ENCODE assay signal across 23 cellular contexts in the genomic region with DNA sequence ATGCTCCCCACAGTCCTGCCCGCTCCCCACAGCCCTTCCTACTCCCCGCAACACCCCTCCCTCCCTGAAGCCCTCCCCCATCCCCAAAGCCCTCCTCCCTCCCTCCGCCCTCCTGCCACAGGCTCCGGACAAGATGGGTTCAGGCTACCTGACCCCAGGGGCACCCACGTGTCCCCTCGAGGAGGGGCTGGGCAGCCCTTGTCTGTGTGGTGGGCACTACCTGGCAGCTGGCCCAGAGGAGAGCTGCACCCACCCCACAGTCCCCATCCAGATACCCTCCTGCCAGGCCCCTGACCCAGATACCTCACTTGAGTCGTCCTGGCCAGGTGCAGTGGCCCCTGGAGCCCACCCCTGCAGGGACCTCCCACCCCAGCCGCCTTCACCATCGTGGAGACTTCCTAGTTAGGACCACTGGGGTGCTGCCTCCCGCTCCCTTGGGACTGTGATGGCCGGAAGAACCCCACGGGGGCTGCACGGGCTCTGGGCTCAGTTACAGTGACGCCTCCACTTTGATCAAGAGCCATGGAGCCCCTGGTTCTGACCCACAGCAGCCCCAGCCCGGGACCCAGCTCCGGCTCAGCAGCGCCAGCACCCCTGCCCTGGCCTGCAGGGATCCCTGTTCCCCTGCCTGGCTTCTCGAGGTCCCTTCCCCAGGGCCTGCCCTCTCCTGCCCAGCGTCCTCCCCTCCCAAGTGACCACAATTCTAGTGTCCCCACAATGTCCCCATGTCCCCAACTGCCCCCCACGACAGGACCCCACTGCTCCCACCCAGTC. TPM values are rescaled to one million over a fixed set of nuclear protein-coding genes. Genes with fewer than 3 reads are reported as not detected.
DNase-seq lines count a peak whose midpoint lies in the region; ATAC-seq, FAIRE-seq and TF ChIP-seq lines count a peak whose summit lies in the region.
"Had no signal": no experiment of that assay in that cellular context is flagged by ENCODE, and none has a peak within 500 bp of the region (broad histone marks: within the 10 kb centered on the region; RNA-seq: fewer than 3 reads in every experiment).

No MANE protein-coding gene starts in this region.

- no peaks in the 10 kb centered on the region for H3K36me3 Mint-ChIP-seq in activated naive CD4-positive, alpha-beta T cell treated with anti-CD3 and anti-CD28 coated beads, Interleukin-2, amount 50 U/mL, for 24 hours
- H3K36me3 Mint-ChIP-seq in stimulated activated memory B cell treated with anti-CD40 and anti-IgM and Interleukin-4, amounts not matched to agents 10 μg/mL and 1 μg/mL and 100 μg/mL, for 72 hours, result peaks cover 10% of the 10 kb centered on the region
- H3K36me3 Mint-ChIP-seq: CD4-positive, alpha-beta memory T cell; neural progenitor cell had no signal

- no peak overlapping the region for H3K4ac ChIP-seq in H1 (replicated peaks; ENCODE audit: insufficient read length, low read depth, low read length)

- no peak overlapping the region for H2BK20ac ChIP-seq in H1 (ENCODE audit: low read length)

- no peak overlapping the region for H2BK15ac ChIP-seq in H1 (ENCODE audit: low read length)

- TF ChIP-seq CTCF in LNCaP clone FGC (IDR thresholded peaks at IDR 0.05; ENCODE audit: control insufficient read depth, extremely low read depth, insufficient read depth) (no peak), H1 (IDR thresholded peaks at IDR 0.05; ENCODE audit: control extremely low read depth in 1 of 3, insufficient read depth in 1 of 3, low read depth in 1 of 3, low read length in 3 of 3) (no peak), coronary artery (IDR thresholded peaks at IDR 0.05) (no peak), thyroid gland (IDR thresholded peaks at IDR 0.05) (no peak)

- no peak overlapping the region for H2AK5ac ChIP-seq in H1 (ENCODE audit: low read depth, low read length)

- H4K8ac ChIP-seq in H1 (ENCODE audit: extremely low read depth, insufficient read depth, low read length), result peak overlapping the region; percentile 39; the same call in 1 of the 2 replicates

- H2BK5ac ChIP-seq in H1 (ENCODE audit: low read depth, low read length), result no peak overlapping the region

- intact Hi-C loops in thyroid gland (cut with DNase I), result no loop called here

- no peak overlapping the region for H3K14ac ChIP-seq in H1 (ENCODE audit: insufficient read length)

- TF ChIP-seq RAD21 in H1 (IDR thresholded peaks at IDR 0.05 in 1 of 2, conservative IDR thresholded peaks at IDR 0.05 in 1 of 2; ENCODE audit: low read depth in 2 of 2, low read length in 2 of 2), result no peak

- H3K4me1 ChIP-seq in H1 (replicated peaks in 1 of 4; ENCODE audit: control insufficient read depth in 3 of 4, insufficient read depth in 4 of 4, low read length in 3 of 4) (no peaks in the 10 kb centered on the region; a peak in 2 of 7 replicates), thyroid gland (peaks cover 16 to 28% of the 10 kb centered on the region in 2 donors)
- H3K4me1 ChIP-seq: vagina had no signal

- no peak overlapping the region for H3K9ac ChIP-seq in H1 (replicated peaks in 1 of 4; ENCODE audit: extremely low read depth in 1 of 4, low read depth in 3 of 4, low read length in 3 of 4)
- H3K9ac ChIP-seq: neural progenitor cell had no signal

- no peak overlapping the region for H4K5ac ChIP-seq in H1 (ENCODE audit: insufficient read length, low read depth, low read length)

- no peak overlapping the region for H3K27ac ChIP-seq in H1 (ENCODE audit: low read depth, low read length)
- H3K27ac ChIP-seq in coronary artery, result no peak overlapping the region
- H3K27ac ChIP-seq in thyroid gland, result no peak overlapping the region
- H3K27ac ChIP-seq: A549, epithelial cell of prostate, neural progenitor cell, vagina had no signal

- no peaks in the 10 kb centered on the region for H3K9me3 Mint-ChIP-seq in activated naive CD4-positive, alpha-beta T cell treated with anti-CD3 and anti-CD28 coated beads, Interleukin-2, amount 50 U/mL, for 24 hours
- no peaks in the 10 kb centered on the region for H3K9me3 Mint-ChIP-seq in stimulated activated memory B cell treated with anti-CD40 and anti-IgM and Interleukin-4, amounts not matched to agents 10 μg/mL and 1 μg/mL and 100 μg/mL, for 72 hours
- H3K9me3 Mint-ChIP-seq: activated T-helper 17 cell treated with anti-CD3 and anti-CD28 coated beads, Interleukin-2, amount 50 U/mL, for 72 hours; CD4-positive, alpha-beta memory T cell; neural progenitor cell had no signal

- DNase-seq in activated naive CD4-positive, alpha-beta T cell treated with Interleukin-2 at 50 U/mL for 16 hours, result no peak
- DNase-seq in LNCaP clone FGC (ENCODE audit: low read depth) (no peak), H1 (ENCODE audit: low read depth in 1 of 2, low spot score in 2 of 2) (no peak), coronary artery (ENCODE audit: low spot score) (no peak), thyroid gland (no peak)
- DNase-seq: activated CD4-positive, alpha-beta T cell treated with anti-CD3 and anti-CD28 coated beads for 36 hours; amygdala; CD4-positive, alpha-beta memory T cell; GOT3; left cardiac atrium; spleen; stimulated activated CD4-positive, alpha-beta T cell treated with anti-CD3 and anti-CD28 coated beads, Interleukin-4, amount 100 ng/mL, for 24 hours had no signal

- 86% methylated on average over 15 of the region's 20 CpGs; no CpG with 5 or more reads in 1 of the 2 experiments for WGBS in H1 (ENCODE audit: extremely low coverage in 1 of 2, insufficient coverage in 1 of 2, insufficient read length in 1 of 2, insufficient replicate concordance in 2 of 2, low coverage in 1 of 2, low lambda C conversion rate in 2 of 2, missing lambda C conversion rate in 1 of 2), 2 experiments
- 80 to 82% methylated on average over 10 to 11 of the region's 20 CpGs for WGBS in thyroid gland, 2 donors

- H2BK120ac ChIP-seq in H1 (replicated peaks; ENCODE audit: low read depth, low read length), result no peak overlapping the region

- no peaks in the 10 kb centered on the region for H3K79me2 ChIP-seq in H1 (ENCODE audit: control insufficient read depth in 1 of 2, insufficient read depth in 2 of 2, low read length in 2 of 2)

- H3K27me3 ChIP-seq in H1 (replicated peaks in 1 of 4; ENCODE audit: control insufficient read depth in 3 of 4, extremely low read depth in 1 of 4, insufficient read depth in 3 of 4, low read length in 3 of 4) (no peaks in the 10 kb centered on the region), thyroid gland (no peaks in the 10 kb centered on the region)
- H3K27me3 ChIP-seq: cardiac muscle cell, neural progenitor cell, vagina had no signal

- no peak overlapping the region for H3K4me2 ChIP-seq in H1 (ENCODE audit: insufficient read depth in 1 of 2, low read depth in 2 of 2, low read length in 2 of 2)
- H3K4me2 ChIP-seq: A549, neural progenitor cell had no signal

- H3K27ac Mint-ChIP-seq in activated naive CD4-positive, alpha-beta T cell treated with anti-CD3 and anti-CD28 coated beads, Interleukin-2, amount 50 U/mL, for 24 hours, result peak overlapping the region; percentile 23
- H3K27ac Mint-ChIP-seq in stimulated activated memory B cell treated with anti-CD40 and anti-IgM and Interleukin-4, amounts not matched to agents 10 μg/mL and 1 μg/mL and 100 μg/mL, for 72 hours, result peak overlapping the region; percentile 33
- H3K27ac Mint-ChIP-seq: activated CD4-positive, alpha-beta T cell treated with anti-CD3 and anti-CD28 coated beads for 36 hours; activated T-helper 17 cell treated with anti-CD3 and anti-CD28 coated beads, Interleukin-2, amount 50 U/mL, for 72 hours; neural progenitor cell had no signal

- H4K91ac ChIP-seq in H1 (replicated peaks; ENCODE audit: insufficient read length, low read length), result no peak overlapping the region

- H3K4me3 Mint-ChIP-seq in activated naive CD4-positive, alpha-beta T cell treated with anti-CD3 and anti-CD28 coated beads, Interleukin-2, amount 50 U/mL, for 24 hours, result peak overlapping the region; percentile 23
- no peak overlapping the region for H3K4me3 Mint-ChIP-seq in stimulated activated memory B cell treated with anti-CD40 and anti-IgM and Interleukin-4, amounts not matched to agents 10 μg/mL and 1 μg/mL and 100 μg/mL, for 72 hours
- H3K4me3 Mint-ChIP-seq: activated CD4-positive, alpha-beta T cell treated with anti-CD3 and anti-CD28 coated beads for 36 hours; activated T-helper 17 cell treated with anti-CD3 and anti-CD28 coated beads, Interleukin-2, amount 50 U/mL, for 72 hours; neural progenitor cell had no signal

- H3K18ac ChIP-seq in H1 (ENCODE audit: extremely low read depth, low read length), result no peak overlapping the region

- no peak overlapping the region for H2BK12ac ChIP-seq in H1 (ENCODE audit: low read depth, low read length)

- no peaks in the 10 kb centered on the region for H3K27me3 Mint-ChIP-seq in activated naive CD4-positive, alpha-beta T cell treated with anti-CD3 and anti-CD28 coated beads, Interleukin-2, amount 50 U/mL, for 24 hours
- H3K27me3 Mint-ChIP-seq in stimulated activated memory B cell treated with anti-CD40 and anti-IgM and Interleukin-4, amounts not matched to agents 10 μg/mL and 1 μg/mL and 100 μg/mL, for 72 hours, result peaks cover 11% of the 10 kb centered on the region
- H3K27me3 Mint-ChIP-seq: activated CD4-positive, alpha-beta T cell treated with anti-CD3 and anti-CD28 coated beads for 36 hours; activated T-helper 17 cell treated with anti-CD3 and anti-CD28 coated beads, Interleukin-2, amount 50 U/mL, for 72 hours; CD4-positive, alpha-beta memory T cell had no signal

- H2AFZ ChIP-seq in H1 (ENCODE audit: low read length), result no peak overlapping the region
- H2AFZ ChIP-seq: neural progenitor cell had no signal

- H3K23me2 ChIP-seq in H1 (ENCODE audit: low read depth, low read length), result no peaks in the 10 kb centered on the region

- POLR2A ChIA-PET in H1 (lab: Charles Lee; ENCODE audit: partially characterized antibody), result interaction anchor here (0.8 to 3.4 kb wide), 5 partner anchors 11 to 78 kb away, joined by 3 to 18 read pairs (median 3); a partner anchor contains a TSS

- H3K9me3 ChIP-seq in H1 (ENCODE audit: insufficient read depth in 2 of 2, low read depth in 1 of 2, low read length in 1 of 2), result no peaks in the 10 kb centered on the region
- H3K9me3 ChIP-seq in thyroid gland, result no peaks in the 10 kb centered on the region
- H3K9me3 ChIP-seq: A549, spleen, vagina had no signal

- no peak overlapping the region for H3K23ac ChIP-seq in H1 (ENCODE audit: insufficient read length)

- H3K4me1 Mint-ChIP-seq in activated naive CD4-positive, alpha-beta T cell treated with anti-CD3 and anti-CD28 coated beads, Interleukin-2, amount 50 U/mL, for 24 hours, result no peaks in the 10 kb centered on the region
- peaks cover 15% of the 10 kb centered on the region for H3K4me1 Mint-ChIP-seq in stimulated activated memory B cell treated with anti-CD40 and anti-IgM and Interleukin-4, amounts not matched to agents 10 μg/mL and 1 μg/mL and 100 μg/mL, for 72 hours
- H3K4me1 Mint-ChIP-seq: activated CD4-positive, alpha-beta T cell treated with anti-CD3 and anti-CD28 coated beads for 36 hours; activated T-helper 17 cell treated with anti-CD3 and anti-CD28 coated beads, Interleukin-2, amount 50 U/mL, for 72 hours; CD4-positive, alpha-beta memory T cell had no signal

- H3K4me3 ChIP-seq in LNCaP clone FGC (ENCODE audit: low read depth, low read length) (peak overlapping the region; percentile 50), H1 (ENCODE audit: extremely low read depth in 1 of 4, insufficient read depth in 2 of 4, low read depth in 3 of 4, low read length in 4 of 4) (no peak overlapping the region), coronary artery (no peak overlapping the region), thyroid gland (replicated peaks in 1 of 3) (no peak overlapping the region)
- H3K4me3 ChIP-seq: A549, cardiac muscle cell, neural progenitor cell, vagina had no signal

- no peaks in the 10 kb centered on the region for H3K79me1 ChIP-seq in H1 (ENCODE audit: low read depth, low read length)

- no peak for FAIRE-seq in H1 (lab: Jason Lieb, UNC)
- FAIRE-seq: A549, GM12892 had no signal

- H3K36me3 ChIP-seq in H1 (ENCODE audit: control insufficient read depth in 2 of 4, insufficient read depth in 4 of 4, low read length in 3 of 4) (no peaks in the 10 kb centered on the region), thyroid gland (no peaks in the 10 kb centered on the region)
- H3K36me3 ChIP-seq: cardiac muscle cell, neural progenitor cell, vagina had no signal

- no peak for ATAC-seq in stimulated activated memory B cell treated with anti-CD40 and anti-IgM and Interleukin-4, amounts not matched to agents 10 μg/mL and 1 μg/mL and 100 μg/mL, for 72 hours
- no peak for ATAC-seq in GM18519 (IDR thresholded peaks at IDR 0.05; ENCODE audit: low FRiP score, unreplicated experiment)
- ATAC-seq: A549; activated CD4-positive, alpha-beta T cell treated with anti-CD3 and anti-CD28 coated beads for 36 hours; activated T-helper 17 cell treated with anti-CD3 and anti-CD28 coated beads, Interleukin-2, amount 50 U/mL, for 72 hours; left cardiac atrium had no signal

- no peaks in the 10 kb centered on the region for H4K20me1 ChIP-seq in H1 (replicated peaks in 1 of 2; ENCODE audit: control insufficient read depth in 1 of 2, insufficient read depth in 2 of 2, low read length in 2 of 2)

- no peak overlapping the region for H3K56ac ChIP-seq in H1 (replicated peaks; ENCODE audit: insufficient read length, low read depth, low read length)

- TF ChIP-seq EP300 in H1 (IDR thresholded peaks at IDR 0.05; ENCODE audit: borderline replicate concordance in 1 of 2, low read depth in 2 of 2, low read length in 2 of 2), result no peak

- TF ChIP-seq POLR2A in H1 (IDR thresholded peaks at IDR 0.05; ENCODE audit: control extremely low read depth in 1 of 2, low read depth in 2 of 2, low read length in 2 of 2) (no peak), thyroid gland (IDR thresholded peaks at IDR 0.05) (no peak)

- CTCF ChIA-PET in H1 (lab: Charles Lee; ENCODE audit: partially characterized antibody), result interaction anchor here (1.0 to 1.5 kb wide), 6 partner anchors 12 to 453 kb away, joined by 3 to 5 read pairs (median 3); a partner anchor contains a TSS

RNA-seq across cellular contexts. Expression of a gene that starts 0.8 kb away (rescaled TPM):
- not detected in 2 replicates for total RNA-seq in H1 (2021; fragmentation: NEBNext Ultra II Directional; extraction: Animal tissue kit (Norgen Biotek cat#: 25700))
- polyA plus RNA-seq in H1 (2011; rRNA removed), result not detected in 2 replicates
- not detected for polyA plus RNA-seq in H1 (2011; cell fraction: cytosol; rRNA removed)
- polyA plus RNA-seq in H1 (2011; cell fraction: nucleus; rRNA removed), result not detected
- polyA plus RNA-seq in H1 (2012, experiment 1 of 2), result not detected in 4 replicates
- polyA plus RNA-seq in H1 (2012, experiment 2 of 2), result not detected
- not detected for polyA plus RNA-seq in H1 (2013, experiment 1 of 2)
- not detected for polyA plus RNA-seq in H1 (2013, experiment 2 of 2)
- not detected in 2 replicates for polyA minus RNA-seq in H1 (2011; rRNA and poly(A)+ RNA removed)
- not detected for polyA minus RNA-seq in H1 (2011; cell fraction: cytosol; rRNA and poly(A)+ RNA removed)
- not detected for polyA minus RNA-seq in H1 (2011; cell fraction: nucleus; rRNA and poly(A)+ RNA removed)
- 1 to 10 TPM in 2 of 4 donors, under 1 TPM in 1, not detected in 1; 0.67 to 1.7 (median 1.6) TPM for total RNA-seq in thyroid gland
- total RNA-seq: activated CD4-positive, alpha-beta T cell treated with anti-CD3 and anti-CD28 coated beads for 36 hours; activated T-helper 17 cell treated with anti-CD3 and anti-CD28 coated beads, Interleukin-2, amount 50 U/mL, for 72 hours; fibroblast of villous mesenchyme; left cardiac atrium; vagina had no signal
- polyA plus RNA-seq: A549; cardiac muscle cell; CD4-positive, alpha-beta memory T cell had no signal

RNA-seq across cellular contexts. Expression of a gene that starts 11.1 kb away (rescaled TPM):
- 13.4 and 14.9 TPM in 2 replicates for total RNA-seq in H1 (2021; fragmentation: NEBNext Ultra II Directional; extraction: Animal tissue kit (Norgen Biotek cat#: 25700))
- 33.8 and 35.0 TPM in 2 replicates for polyA plus RNA-seq in H1 (2011; rRNA removed)
- 31.5 TPM for polyA plus RNA-seq in H1 (2011; cell fraction: cytosol; rRNA removed)
- 22.3 TPM for polyA plus RNA-seq in H1 (2011; cell fraction: nucleus; rRNA removed)
- polyA plus RNA-seq in H1 (2012, experiment 1 of 2), result 15.3 to 20.8 TPM (median 19.9 TPM) in 4 replicates
- polyA plus RNA-seq in H1 (2012, experiment 2 of 2), result 16.5 TPM
- polyA plus RNA-seq in H1 (2013, experiment 1 of 2), result 18.8 TPM
- polyA plus RNA-seq in H1 (2013, experiment 2 of 2), result 20.4 TPM
- polyA minus RNA-seq in H1 (2011; rRNA and poly(A)+ RNA removed), result 7.0 and 7.6 TPM in 2 replicates
- 8.1 TPM for polyA minus RNA-seq in H1 (2011; cell fraction: cytosol; rRNA and poly(A)+ RNA removed)
- 13.3 TPM for polyA minus RNA-seq in H1 (2011; cell fraction: nucleus; rRNA and poly(A)+ RNA removed)
- total RNA-seq in thyroid gland, result 10 to 100 TPM; 16.9 to 19.8 (median 18.2) TPM

RNA-seq across cellular contexts. Expression of a gene that starts 12.7 kb away (rescaled TPM):
- total RNA-seq in H1 (2021; fragmentation: NEBNext Ultra II Directional; extraction: Animal tissue kit (Norgen Biotek cat#: 25700)), result 0.88 and 1.3 TPM in 2 replicates
- 0.15 and 0.58 TPM in 2 replicates for polyA plus RNA-seq in H1 (2011; rRNA removed)
- polyA plus RNA-seq in H1 (2011; cell fraction: cytosol; rRNA removed), result 0.56 TPM
- polyA plus RNA-seq in H1 (2011; cell fraction: nucleus; rRNA removed), result 2.4 TPM
- 0.43 to 1.3 TPM (median 0.79 TPM) in 4 replicates for polyA plus RNA-seq in H1 (2012, experiment 1 of 2)
- polyA plus RNA-seq in H1 (2012, experiment 2 of 2), result 0.05 TPM
- polyA plus RNA-seq in H1 (2013, experiment 1 of 2), result 0.16 TPM
- 0.13 TPM for polyA plus RNA-seq in H1 (2013, experiment 2 of 2)
- not detected in 2 replicates for polyA minus RNA-seq in H1 (2011; rRNA and poly(A)+ RNA removed)
- polyA minus RNA-seq in H1 (2011; cell fraction: cytosol; rRNA and poly(A)+ RNA removed), result not detected
- polyA minus RNA-seq in H1 (2011; cell fraction: nucleus; rRNA and poly(A)+ RNA removed), result not detected
- 1 to 10 TPM in 2 of 4 donors, under 1 TPM in 2; 0.27 to 1.6 (median 0.99) TPM for total RNA-seq in thyroid gland
- total RNA-seq: vagina had no signal

RNA-seq across cellular contexts. Expression of a gene that starts 17.2 kb away (rescaled TPM):
- 31.8 and 32.1 TPM in 2 replicates for total RNA-seq in H1 (2021; fragmentation: NEBNext Ultra II Directional; extraction: Animal tissue kit (Norgen Biotek cat#: 25700))
- 25.1 and 32.0 TPM in 2 replicates for polyA plus RNA-seq in H1 (2011; rRNA removed)
- 32.1 TPM for polyA plus RNA-seq in H1 (2011; cell fraction: cytosol; rRNA removed)
- polyA plus RNA-seq in H1 (2011; cell fraction: nucleus; rRNA removed), result 126 TPM
- 11.6 to 23.0 TPM (median 17.3 TPM) in 4 replicates for polyA plus RNA-seq in H1 (2012, experiment 1 of 2)
- 8.4 TPM for polyA plus RNA-seq in H1 (2012, experiment 2 of 2)
- polyA plus RNA-seq in H1 (2013, experiment 1 of 2), result 15.8 TPM
- polyA plus RNA-seq in H1 (2013, experiment 2 of 2), result 13.7 TPM
- 7.3 and 13.6 TPM in 2 replicates for polyA minus RNA-seq in H1 (2011; rRNA and poly(A)+ RNA removed)
- 30.1 TPM for polyA minus RNA-seq in H1 (2011; cell fraction: cytosol; rRNA and poly(A)+ RNA removed)
- 31.8 TPM for polyA minus RNA-seq in H1 (2011; cell fraction: nucleus; rRNA and poly(A)+ RNA removed)
- 10 to 100 TPM; 26.2 to 46.9 (median 31.3) TPM for total RNA-seq in thyroid gland

RNA-seq across cellular contexts. Expression of a gene that starts 43.1 kb away (rescaled TPM):
- 76.5 and 81.5 TPM in 2 replicates for total RNA-seq in H1 (2021; fragmentation: NEBNext Ultra II Directional; extraction: Animal tissue kit (Norgen Biotek cat#: 25700))
- 38.6 and 79.6 TPM in 2 replicates for polyA plus RNA-seq in H1 (2011; rRNA removed)
- 41.1 TPM for polyA plus RNA-seq in H1 (2011; cell fraction: cytosol; rRNA removed)
- polyA plus RNA-seq in H1 (2011; cell fraction: nucleus; rRNA removed), result 372 TPM
- polyA plus RNA-seq in H1 (2012, experiment 1 of 2), result 64.4 to 95.0 TPM (median 79.5 TPM) in 4 replicates
- 57.4 TPM for polyA plus RNA-seq in H1 (2012, experiment 2 of 2)
- polyA plus RNA-seq in H1 (2013, experiment 1 of 2), result 61.1 TPM
- 57.1 TPM for polyA plus RNA-seq in H1 (2013, experiment 2 of 2)
- polyA minus RNA-seq in H1 (2011; rRNA and poly(A)+ RNA removed), result 30.3 and 38.3 TPM in 2 replicates
- polyA minus RNA-seq in H1 (2011; cell fraction: cytosol; rRNA and poly(A)+ RNA removed), result 33.2 TPM
- polyA minus RNA-seq in H1 (2011; cell fraction: nucleus; rRNA and poly(A)+ RNA removed), result 76.7 TPM
- total RNA-seq in thyroid gland, result 100 to 1,000 TPM in 2 of 4 donors, 10 to 100 TPM in 2; 50.3 to 144 (median 89.9) TPM
